Comparison of ENCODE assay signal across 14 cellular contexts in the genomic region with DNA sequence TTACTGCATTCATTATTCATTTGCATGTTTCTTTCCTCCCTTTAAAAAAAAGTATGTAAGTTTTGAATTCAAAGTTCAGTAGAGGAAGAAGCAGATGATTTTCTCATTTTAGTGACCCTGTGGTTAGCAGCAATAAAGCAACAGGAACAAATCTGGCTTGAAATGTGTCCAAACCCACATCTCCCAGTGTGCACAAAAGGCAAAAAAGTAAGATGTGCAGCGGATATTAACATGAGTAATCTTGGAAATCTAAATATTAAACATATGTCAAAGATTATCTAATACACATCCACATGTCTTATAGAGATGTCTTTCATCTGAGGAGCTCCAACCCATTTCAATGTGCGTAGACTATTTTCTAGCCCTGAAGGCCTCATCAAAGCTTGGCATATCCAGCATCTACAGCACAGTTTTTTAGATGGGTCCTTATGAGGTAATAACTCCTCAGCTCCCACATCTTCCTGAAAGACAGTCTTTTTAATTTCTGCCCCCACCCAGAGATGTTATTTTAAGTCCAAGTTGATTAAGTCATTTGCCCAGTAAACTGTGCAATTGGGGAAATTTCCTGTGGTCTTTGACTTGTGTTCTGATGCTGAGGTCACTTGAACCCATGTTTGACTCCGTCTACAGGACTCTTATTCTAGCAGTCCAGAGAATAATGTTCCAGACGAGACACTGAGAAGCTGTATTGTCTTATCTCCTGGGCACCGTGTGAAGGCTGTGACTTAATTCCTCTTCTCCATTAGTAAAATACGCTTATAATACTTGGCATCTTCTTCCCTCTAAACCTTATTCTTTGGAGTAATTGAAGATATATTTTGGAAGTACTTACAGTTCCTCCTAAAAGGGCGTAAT.
DNase-seq lines count a peak whose midpoint lies in the region; ATAC-seq, FAIRE-seq and TF ChIP-seq lines count a peak whose summit lies in the region.
"Had no signal": no experiment of that assay in that cellular context is flagged by ENCODE, and none has a peak within 500 bp of the region (broad histone marks: within the 10 kb centered on the region; RNA-seq: fewer than 3 reads in every experiment).

No MANE protein-coding gene starts in this region.

- BruUV-seq in A673 (replicated peaks; lab: Mats Ljungman, UMichigan): no TSS peak

- intact Hi-C loops in A673 (cut with micrococcal nuclease; ENCODE audit: unreplicated experiment) (no loop called here), uterus (cut with DNase I; ENCODE audit: low total_unique reads) (no loop called here), transverse colon (cut with DNase I; ENCODE audit: low total_unique reads) (no loop called here)

- FAIRE-seq in GM12892 (lab: Jason Lieb, UNC): peak; percentile 24
- FAIRE-seq: A549 had no signal

- H3K27me3 ChIP-seq in A673 (replicated peaks; ENCODE audit: insufficient read depth, low read depth, low read length, poor library complexity) (no peaks in the 10 kb centered on the region), uterus (no peaks in the 10 kb centered on the region), transverse colon (no peaks in the 10 kb centered on the region)
- no peaks in the 10 kb centered on the region for H3K27me3 ChIP-seq in CD8-positive, alpha-beta memory T cell (ENCODE audit: insufficient read depth, low read length, poor library complexity, severe bottlenecking)
- no peaks in the 10 kb centered on the region for H3K27me3 ChIP-seq in effector memory CD4-positive, alpha-beta T cell (replicated peaks; ENCODE audit: control insufficient read depth, insufficient read depth, low read length, poor library complexity, severe bottlenecking)
- H3K27me3 ChIP-seq: hepatocyte had no signal

- DNase-seq in A673 (ENCODE audit: low spot score) (peak; percentile 65), GM12892 (ENCODE audit: insufficient read length) (no peak), fibroblast of villous mesenchyme (ENCODE audit: low read depth) (peak; percentile 27), uterus (no peak), transverse colon (no peak)
- DNase-seq in CD8-positive, alpha-beta memory T cell: no peak
- DNase-seq in effector memory CD4-positive, alpha-beta T cell: no peak
- DNase-seq: activated T-cell treated with anti-CD3 and anti-CD28 coated beads, Interleukin-2, amount 50 U/mL, for 48 hours; Calu3; NCI-H2081 had no signal

- peaks cover 9 to 24% (median 12%) of the 10 kb centered on the region in 3 donors for H3K4me1 Mint-ChIP-seq in CD8-positive, alpha-beta memory T cell

- no peaks in the 10 kb centered on the region for H3K9me3 Mint-ChIP-seq in CD8-positive, alpha-beta memory T cell

- no peak overlapping the region for H3K4me3 Mint-ChIP-seq in CD8-positive, alpha-beta memory T cell

- H3K36me3 ChIP-seq in A673 (ENCODE audit: insufficient read depth, low read length, poor library complexity, severe bottlenecking) (no peaks in the 10 kb centered on the region), uterus (no peaks in the 10 kb centered on the region), transverse colon (no peaks in the 10 kb centered on the region)
- no peaks in the 10 kb centered on the region for H3K36me3 ChIP-seq in CD8-positive, alpha-beta memory T cell (ENCODE audit: insufficient read depth, low read length)
- H3K36me3 ChIP-seq in effector memory CD4-positive, alpha-beta T cell (ENCODE audit: control insufficient read depth, insufficient read depth, low read length): no peaks in the 10 kb centered on the region
- H3K36me3 ChIP-seq: thoracic aorta had no signal

- H3K4me1 ChIP-seq in A673 (ENCODE audit: insufficient read depth, low read length, poor library complexity, severe bottlenecking) (peaks cover 27% of the 10 kb centered on the region), uterus (no peaks in the 10 kb centered on the region), transverse colon (peaks cover 0 to 4% (median 0%) of the 10 kb centered on the region in 4 donors)
- no peaks in the 10 kb centered on the region for H3K4me1 ChIP-seq in CD8-positive, alpha-beta memory T cell (ENCODE audit: insufficient read depth, low read length)
- peaks cover 12% of the 10 kb centered on the region for H3K4me1 ChIP-seq in effector memory CD4-positive, alpha-beta T cell (ENCODE audit: control insufficient read depth, insufficient read depth, low read length, poor library complexity, severe bottlenecking)
- H3K4me1 ChIP-seq: A549 had no signal

- POLR2A ChIA-PET in A673 (lab: Charles Lee; ENCODE audit: low non-redundant PET): no interaction called here
- POLR2A ChIA-PET in CD8-positive, alpha-beta memory T cell (lab: Charles Lee): no interaction called here

- CTCF ChIA-PET in A673 (lab: Charles Lee): no interaction called here
- CTCF ChIA-PET in CD8-positive, alpha-beta memory T cell (lab: Charles Lee): no interaction called here

- H3K36me3 Mint-ChIP-seq in CD8-positive, alpha-beta memory T cell: peaks cover 0 to 5% (median 3%) of the 10 kb centered on the region in 3 donors

- TF ChIP-seq CTCF in A673 (conservative IDR thresholded peaks at IDR 0.05; ENCODE audit: low read depth, low read length) (no peak), fibroblast of villous mesenchyme (IDR thresholded peaks at IDR 0.05; ENCODE audit: insufficient read depth, low read depth, low read length) (no peak), uterus (IDR thresholded peaks at IDR 0.05) (no peak), transverse colon (IDR thresholded peaks at IDR 0.05) (no peak)

- H3K9me3 ChIP-seq in A673 (ENCODE audit: low read depth, low read length, poor library complexity, severe bottlenecking) (no peaks in the 10 kb centered on the region), uterus (no peaks in the 10 kb centered on the region), transverse colon (no peaks in the 10 kb centered on the region)
- H3K9me3 ChIP-seq in CD8-positive, alpha-beta memory T cell (ENCODE audit: low read length): no peaks in the 10 kb centered on the region
- no peaks in the 10 kb centered on the region for H3K9me3 ChIP-seq in effector memory CD4-positive, alpha-beta T cell (ENCODE audit: control insufficient read depth, low read length)
- H3K9me3 ChIP-seq: A549, thoracic aorta had no signal

- peak; percentile 75 for ATAC-seq in SK-N-SH treated with all-trans-retinoic acid at 6 μM for 48 hours
- ATAC-seq: A549 had no signal

- no peak for TF ChIP-seq EP300 in transverse colon (IDR thresholded peaks at IDR 0.05; ENCODE audit: low read depth)

- no peaks in the 10 kb centered on the region for H3K27me3 Mint-ChIP-seq in CD8-positive, alpha-beta memory T cell

- H3K27ac Mint-ChIP-seq in CD8-positive, alpha-beta memory T cell: no peak overlapping the region

- H3K27ac ChIP-seq in A673 (ENCODE audit: low read depth, low read length, poor library complexity, severe bottlenecking) (no peak overlapping the region), uterus (no peak overlapping the region), transverse colon (no peak overlapping the region)
- H3K27ac ChIP-seq in CD8-positive, alpha-beta memory T cell (ENCODE audit: low read depth, low read length): no peak overlapping the region
- no peak overlapping the region for H3K27ac ChIP-seq in effector memory CD4-positive, alpha-beta T cell (ENCODE audit: insufficient read depth, low read length, poor library complexity, severe bottlenecking)
- H3K27ac ChIP-seq: A549, hepatocyte, thoracic aorta had no signal

- TF ChIP-seq POLR2A in GM12892 (IDR thresholded peaks at IDR 0.05; ENCODE audit: low read depth, low read length): no peak
- no peak for TF ChIP-seq POLR2A in uterus (IDR thresholded peaks at IDR 0.05)
- no peak for TF ChIP-seq POLR2A in transverse colon (IDR thresholded peaks at IDR 0.05)

- no peak overlapping the region for H3K4me3 ChIP-seq in A673 (ENCODE audit: low read depth, low read length, poor library complexity, severe bottlenecking)
- no peak overlapping the region for H3K4me3 ChIP-seq in fibroblast of villous mesenchyme (ENCODE audit: low read depth, low read length)
- no peak overlapping the region for H3K4me3 ChIP-seq in uterus
- H3K4me3 ChIP-seq in CD8-positive, alpha-beta memory T cell (ENCODE audit: low read length): no peak overlapping the region
- no peak overlapping the region for H3K4me3 ChIP-seq in effector memory CD4-positive, alpha-beta T cell (ENCODE audit: insufficient read depth, low read depth, low read length, poor library complexity, severe bottlenecking)
- H3K4me3 ChIP-seq in transverse colon: no peak overlapping the region
- H3K4me3 ChIP-seq: A549, hepatocyte, thoracic aorta had no signal

- in situ Hi-C loops in transverse colon (cut with MboI; ENCODE audit: low pct_ligation_motif_present in 1 of 4, low pct_unique_long_range_greater_than_20kb in 1 of 4, low sequenced_read_pairs in 3 of 4): no loop called here

- WGBS in transverse colon (ENCODE audit: low coverage in 1 of 2), 2 donors: 83 to 84% methylated on average over 6 to 7 of the region's 7 CpGs

TF ChIP-seq in SK-N-SH treated with all-trans-retinoic acid at 6 μM for 48 hours, 23 proteins besides CTCF, POLR2A, EP300 and RAD21 (continues in another document):
- no peak for TF ChIP-seq OSR1 (CRISPR knock-in tag; IDR thresholded peaks at IDR 0.05)
- no peak for TF ChIP-seq ZNF565 (CRISPR knock-in tag; conservative IDR thresholded peaks at IDR 0.05; ENCODE audit: low read depth)
- TF ChIP-seq POU6F1 (CRISPR knock-in tag; IDR thresholded peaks at IDR 0.05; ENCODE audit: borderline replicate concordance, low read depth): no peak
- TF ChIP-seq PPARA (CRISPR knock-in tag; IDR thresholded peaks at IDR 0.05; ENCODE audit: borderline replicate concordance): no peak
- TF ChIP-seq BACH2 (CRISPR knock-in tag; IDR thresholded peaks at IDR 0.05; ENCODE audit: borderline replicate concordance): no peak
- TF ChIP-seq ZNF70 (CRISPR knock-in tag; IDR thresholded peaks at IDR 0.05): no peak
- no peak for TF ChIP-seq ARNTL (CRISPR knock-in tag; IDR thresholded peaks at IDR 0.05; ENCODE audit: borderline replicate concordance, low read depth)
- no peak for TF ChIP-seq ZNF8 (CRISPR knock-in tag; IDR thresholded peaks at IDR 0.05)
- no peak for TF ChIP-seq TCF4 (CRISPR knock-in tag; IDR thresholded peaks at IDR 0.05; ENCODE audit: borderline replicate concordance)
- no peak for TF ChIP-seq GLIS3 (CRISPR knock-in tag; IDR thresholded peaks at IDR 0.05)

Comparison
In these comparisons a context has a peak if more than half of its experiments do, and no peak if none do; other contexts are left out.
1. DNase-seq: peak in A673 (single experiment) and fibroblast of villous mesenchyme (single experiment); none in GM12892 (single experiment), uterus (0 of 2), CD8-positive, alpha-beta memory T cell (0 of 5), effector memory CD4-positive, alpha-beta T cell (0 of 3) and transverse colon (single experiment).